Comparison of ENCODE assay signal across 21 cellular contexts in the genomic region with DNA sequence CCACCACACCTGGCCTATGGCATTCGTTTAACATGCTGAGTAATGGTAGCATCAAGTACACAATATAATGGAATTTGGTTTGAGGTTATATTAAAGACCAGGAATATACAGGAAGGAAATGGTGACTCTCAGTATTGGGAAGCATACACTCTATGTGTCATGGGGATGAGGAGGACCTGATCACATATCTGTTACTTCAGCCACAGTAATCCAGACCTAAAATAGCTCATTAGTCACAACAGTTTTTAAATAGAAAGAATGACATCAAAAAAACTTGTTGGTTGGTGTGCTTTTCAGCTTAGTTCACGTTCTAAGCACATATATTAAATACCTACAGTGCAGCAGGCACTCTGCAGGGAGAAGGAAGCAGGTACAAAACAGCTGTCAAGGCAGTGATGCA. TPM values are rescaled to one million over a fixed set of nuclear protein-coding genes. Genes with fewer than 3 reads are reported as not detected.
A peak's percentile ranks its signal among the peaks of the same experiment; 100 is the strongest.
DNase-seq lines count a peak whose midpoint lies in the region; ATAC-seq and TF ChIP-seq lines count a peak whose summit lies in the region.
"Had no signal": no experiment of that assay in that cellular context is flagged by ENCODE, and none has a peak within 500 bp of the region (broad histone marks: within the 10 kb centered on the region; RNA-seq: fewer than 3 reads in every experiment).

No MANE protein-coding gene starts in this region.

- no peak overlapping the region for H3K4me3 ChIP-seq in heart left ventricle
- no peak overlapping the region for H3K4me3 ChIP-seq in H7 (ENCODE audit: insufficient read depth, low read depth, low read length)
- H3K4me3 ChIP-seq in Peyer's patch: no peak overlapping the region
- H3K4me3 ChIP-seq: colonic mucosa had no signal

- ATAC-seq in heart left ventricle: peak; percentile 57 to 77 (median 74)
- ATAC-seq in Right ventricle myocardium inferior: no peak
- ATAC-seq in foreskin keratinocyte: peak; percentile 94
- ATAC-seq: activated CD4-positive, CD25-positive, alpha-beta regulatory T cell treated with anti-CD3 and anti-CD28 coated beads, Interleukin-2, amount 50 U/mL, for 24 hours; left colon; sciatic nerve; stimulated activated naive CD8-positive, alpha-beta T cell treated with anti-CD3 and anti-CD28 coated beads, Interleukin-15, Interleukin-2, amounts not matched to agents 100 U/mL and 50 U/mL, for 24 hours; T-helper 17 cell had no signal

- TF ChIP-seq POLR2A in heart left ventricle (IDR thresholded peaks at IDR 0.05): no peak
- no peak for TF ChIP-seq POLR2A in Peyer's patch (IDR thresholded peaks at IDR 0.05)

- H3K27me3 ChIP-seq in heart left ventricle: no peaks in the 10 kb centered on the region
- no peaks in the 10 kb centered on the region for H3K27me3 ChIP-seq in foreskin keratinocyte
- H3K27me3 ChIP-seq in H7 (ENCODE audit: control insufficient read depth, insufficient read depth, low read length): no peaks in the 10 kb centered on the region
- no peaks in the 10 kb centered on the region for H3K27me3 ChIP-seq in Peyer's patch
- H3K27me3 ChIP-seq: colonic mucosa had no signal

- WGBS in heart left ventricle, 4 donors: 49 to 66% (median 50%) methylated on average over 2 of the region's 2 CpGs

- DNase-seq in heart left ventricle: no peak
- DNase-seq in Right ventricle myocardium inferior (ENCODE audit: missing footprints): no peak
- peak; percentile 65 for DNase-seq in RKO (ENCODE audit: low spot score)
- peak; percentile 74 to 87 for DNase-seq in foreskin keratinocyte
- no peak for DNase-seq in iPS-NIHi11 (ENCODE audit: low spot score)
- DNase-seq in H7: no peak
- DNase-seq in NCI-H1417 treated with DMSO at 0.1 percent for 48 hours (lab: John Stamatoyannopoulos, UW): no peak
- DNase-seq in Peyer's patch: no peak
- DNase-seq: activated CD8-positive, alpha-beta memory T cell treated with anti-CD3 and anti-CD28 coated beads for 24 hours; colonic mucosa; foreskin fibroblast; left colon; NCI-H1694 treated with DMSO at 0.1 percent for 48 hours; NCI-H446; occipital lobe; stimulated activated naive CD8-positive, alpha-beta T cell treated with anti-CD3 and anti-CD28 coated beads, Interleukin-15, Interleukin-2, amounts not matched to agents 100 U/mL and 50 U/mL, for 24 hours; T-helper 17 cell; trophoblast cell had no signal

- H3K36me3 ChIP-seq in heart left ventricle (no peaks in the 10 kb centered on the region), H7 (replicated peaks; ENCODE audit: control insufficient read depth, insufficient read depth, low read length) (no peaks in the 10 kb centered on the region), Peyer's patch (no peaks in the 10 kb centered on the region)
- H3K36me3 ChIP-seq: colonic mucosa had no signal

- H3K27ac ChIP-seq in heart left ventricle (peak overlapping the region in 9 of 12 donors; percentile 2 to 75 (median 42)), foreskin keratinocyte (no peak overlapping the region), Peyer's patch (no peak overlapping the region)
- H3K27ac ChIP-seq: C4-2B, colonic mucosa had no signal

- H3K4me1 ChIP-seq in heart left ventricle: peaks cover 0 to 35% (median 10%) of the 10 kb centered on the region in 12 donors
- peaks cover 9% of the 10 kb centered on the region for H3K4me1 ChIP-seq in foreskin keratinocyte
- peaks cover 0 to 8% (median 0%) of the 10 kb centered on the region in 4 donors for H3K4me1 ChIP-seq in Peyer's patch
- H3K4me1 ChIP-seq: colonic mucosa had no signal

- intact Hi-C loops in heart left ventricle (cut with DNase I): no loop called here
- intact Hi-C loops in Right ventricle myocardium inferior (cut with DNase I): no loop called here

- no peaks in the 10 kb centered on the region for H3K9me3 ChIP-seq in heart left ventricle
- H3K9me3 ChIP-seq in Peyer's patch: no peaks in the 10 kb centered on the region
- H3K9me3 ChIP-seq: colonic mucosa had no signal

- TF ChIP-seq CTCF in heart left ventricle (IDR thresholded peaks at IDR 0.05) (no peak), foreskin keratinocyte (conservative IDR thresholded peaks at IDR 0.05) (no peak), Peyer's patch (IDR thresholded peaks at IDR 0.05) (no peak)

RNA-seq across cellular contexts. Expression of gene ATP2C1, which starts 52.5 kb away (rescaled TPM):
- total RNA-seq in heart left ventricle (10 to 100 TPM; 54.9 to 74.4 (median 61.7) TPM), Right ventricle myocardium inferior (57.2 TPM), foreskin keratinocyte (82.3 and 88.6 TPM in 2 replicates), Peyer's patch (10 to 100 TPM; 32.2 to 49.5 (median 40.8) TPM)
- polyA plus RNA-seq in heart left ventricle (10 to 100 TPM; 26.1 to 38.0 TPM), foreskin keratinocyte (36.2 and 47.5 TPM in 2 replicates)
- total RNA-seq in H7 (2014; rRNA removed; shearing (Covaris generic)): 32.4 and 39.4 TPM in 2 replicates

Comparison
In these comparisons a context has a peak if more than half of its experiments do, and no peak if none do; other contexts are left out.
1. DNase-seq: peak in RKO (single experiment) and foreskin keratinocyte (2 of 2); none in heart left ventricle (0 of 5), Right ventricle myocardium inferior (single experiment), iPS-NIHi11 (single experiment), H7 (single experiment), NCI-H1417 treated with DMSO at 0.1 percent for 48 hours (single experiment) and Peyer's patch (0 of 3).
2. H3K27ac ChIP-seq: peak in heart left ventricle (9 of 12); none in foreskin keratinocyte (single experiment) and Peyer's patch (0 of 4).